ENCODE assay signal across 14 cellular contexts in genomic region chr2:233261819-233262555, GRCh38. TPM values are rescaled to one million over a fixed set of nuclear protein-coding genes. Genes with fewer than 3 reads are reported as not detected.
DNase-seq lines count a peak whose midpoint lies in the region; ATAC-seq, FAIRE-seq and TF ChIP-seq lines count a peak whose summit lies in the region.
"Had no signal": no experiment of that assay in that cellular context is flagged by ENCODE, and none has a peak within 500 bp of the region (broad histone marks: within the 10 kb centered on the region; RNA-seq: fewer than 3 reads in every experiment).

No MANE protein-coding gene starts in this region.

- H3K9me3 Mint-ChIP-seq in Calu3 (ENCODE audit: low read depth, unreplicated experiment), result no peaks in the 10 kb centered on the region

- peak; percentile 72 for ATAC-seq in HG02938 (IDR thresholded peaks at IDR 0.05; ENCODE audit: unreplicated experiment)

- no peak for DNase-seq in Calu3
- peak; percentile 13 for DNase-seq in GM19239 (ENCODE audit: insufficient read length, low spot score)
- DNase-seq in bronchial epithelial cell (ENCODE audit: low read depth), result no peak
- no peak for DNase-seq in iPS-NIHi11 (ENCODE audit: low spot score)
- no peak for DNase-seq in nucleus accumbens (lab: John Stamatoyannopoulos, UW)
- DNase-seq in iPS-NIHi7 (ENCODE audit: extremely low spot score), result no peak
- no peak for DNase-seq in D341Med (ENCODE audit: low spot score)
- DNase-seq: activated CD8-positive, alpha-beta memory T cell treated with anti-CD3 and anti-CD28 coated beads for 24 hours; NCI-H69; occipital lobe; stimulated activated CD4-positive, alpha-beta T cell treated with anti-CD3 and anti-CD28 coated beads, Interleukin-4, amount 100 ng/mL, for 24 hours had no signal

- no peak for TF ChIP-seq CTCF in Calu3 (IDR thresholded peaks at IDR 0.05; ENCODE audit: unreplicated experiment)
- no peak for TF ChIP-seq CTCF in bronchial epithelial cell (IDR thresholded peaks at IDR 0.05; ENCODE audit: insufficient read depth, low read length, severe bottlenecking)

- CTCF ChIA-PET in Calu3 (lab: Charles Lee), result interaction anchor here (0.7 kb wide), 1 partner anchor 166 kb away, joined by 5 read pairs; no protein-coding TSS in a partner anchor

- peaks cover 39% of the 10 kb centered on the region for H3K36me3 Mint-ChIP-seq in Calu3 (ENCODE audit: insufficient read depth, unreplicated experiment)

- FAIRE-seq in GM19239 (lab: Jason Lieb, UNC) (peak; percentile 95), bronchial epithelial cell (lab: Jason Lieb, UNC) (peak; percentile 18)
- FAIRE-seq: keratinocyte had no signal

- no peaks in the 10 kb centered on the region for H3K27me3 Mint-ChIP-seq in Calu3 (ENCODE audit: unreplicated experiment)

- intact Hi-C loops in Calu3 (cut with micrococcal nuclease; ENCODE audit: unreplicated experiment), result no loop called here

- no peaks in the 10 kb centered on the region for H3K27me3 ChIP-seq in bronchial epithelial cell (ENCODE audit: control insufficient read depth, insufficient read depth, low read length)

- no peak overlapping the region for H3K4me3 ChIP-seq in bronchial epithelial cell (ENCODE audit: low read depth, low read length)
- H3K4me3 ChIP-seq: SK-N-MC had no signal

- peak overlapping the region; percentile 23 for H3K27ac Mint-ChIP-seq in Calu3 (ENCODE audit: unreplicated experiment)

- H3K4me1 Mint-ChIP-seq in Calu3 (ENCODE audit: low read depth, unreplicated experiment), result no peaks in the 10 kb centered on the region

- peaks cover 28% of the 10 kb centered on the region for H3K36me3 ChIP-seq in bronchial epithelial cell (ENCODE audit: control insufficient read depth, insufficient read depth, low read length)

- BruUV-seq in Calu3 (replicated peaks; lab: Mats Ljungman, UMichigan), result no TSS peak

- H3K4me3 Mint-ChIP-seq in Calu3 (ENCODE audit: low read depth, unreplicated experiment), result no peak overlapping the region

RNA-seq across cellular contexts. Expression of gene ATG16L1, which starts 10.5 kb away (rescaled TPM):
- total RNA-seq in Calu3 (2022) (45.0 and 47.6 TPM in 2 replicates), bronchial epithelial cell (33.2 and 36.6 TPM in 2 replicates)

RNA-seq across cellular contexts. Expression of gene SAG, which starts 45.6 kb away (rescaled TPM):
- total RNA-seq in Calu3 (2022) (not detected in 2 replicates), bronchial epithelial cell (not detected in 2 replicates)
- total RNA-seq: occipital lobe had no signal
